ENCODE assay signal across 25 cellular contexts in genomic region chr20:36339646-36340592, GRCh38. TPM values are rescaled to one million over a fixed set of nuclear protein-coding genes. Genes with fewer than 3 reads are reported as not detected.
DNase-seq lines count a peak whose midpoint lies in the region; ATAC-seq, FAIRE-seq and TF ChIP-seq lines count a peak whose summit lies in the region.
"Had no signal": no experiment of that assay in that cellular context is flagged by ENCODE, and none has a peak within 500 bp of the region (broad histone marks: within the 10 kb centered on the region; RNA-seq: fewer than 3 reads in every experiment).

No MANE protein-coding gene starts in this region.

- no peak overlapping the region for H2AFZ ChIP-seq in neural progenitor cell (replicated peaks)
- H2AFZ ChIP-seq: hepatocyte, PC-9 had no signal

- CTCF ChIA-PET in activated CD4-positive, alpha-beta T cell treated with anti-CD3 and anti-CD28 coated beads, Interleukin-2, amount 10 ng/mL, durations not matched to agents 7 days and 5 days (lab: Charles Lee), result no interaction called here
- CTCF ChIA-PET in HEK293T (lab: Yijun Ruan, JAX), result no interaction called here

- H3K4me1 ChIP-seq in neural progenitor cell, result no peaks in the 10 kb centered on the region
- H3K4me1 ChIP-seq in pancreas, result no peaks in the 10 kb centered on the region
- H3K4me1 ChIP-seq: A549, Caco-2, foreskin keratinocyte, HAP-1, upper lobe of left lung had no signal

- H3K79me2 ChIP-seq in neural progenitor cell (ENCODE audit: low read depth), result no peaks in the 10 kb centered on the region
- H3K79me2 ChIP-seq: hepatocyte had no signal

- no peak overlapping the region for H3K27ac ChIP-seq in neural progenitor cell
- no peak overlapping the region for H3K27ac ChIP-seq in pancreas
- H3K27ac ChIP-seq: A549, foreskin keratinocyte, hepatocyte, PC-9, upper lobe of left lung had no signal

- no peaks in the 10 kb centered on the region for H3F3A ChIP-seq in neural progenitor cell (ENCODE audit: low read depth)

- H3K36me3 Mint-ChIP-seq in activated CD4-positive, alpha-beta T cell treated with anti-CD3 and anti-CD28 coated beads, Interleukin-2, amount 10 ng/mL, durations not matched to agents 7 days and 5 days (ENCODE audit: low read depth), result no peaks in the 10 kb centered on the region
- no peaks in the 10 kb centered on the region for H3K36me3 Mint-ChIP-seq in activated T-helper 17 cell treated with anti-CD3 and anti-CD28 coated beads, Interleukin-2, amount 50 U/mL, for 72 hours (ENCODE audit: low read depth)
- H3K36me3 Mint-ChIP-seq in neural progenitor cell, result no peaks in the 10 kb centered on the region
- H3K36me3 Mint-ChIP-seq: activated naive CD8-positive, alpha-beta T cell treated with anti-CD3 and anti-CD28 coated beads, Interleukin-2, amount 10 ng/mL, durations not matched to agents 7 days and 5 days had no signal

- H4K20me1 ChIP-seq in neural progenitor cell (ENCODE audit: low read depth), result peaks cover 21% of the 10 kb centered on the region

- H3K9ac ChIP-seq in neural progenitor cell, result no peak overlapping the region

- 60 to 66% methylated on average over 24 of the region's 24 CpGs for WGBS in pancreas, 2 donors

- H3K4me3 ChIP-seq in neural progenitor cell (no peak overlapping the region), pancreas (no peak overlapping the region)
- H3K4me3 ChIP-seq: A549, HAP-1, hepatocyte, lung, MG63, PC-9, upper lobe of left lung had no signal

- no peak overlapping the region for H3K4me3 Mint-ChIP-seq in activated CD4-positive, alpha-beta T cell treated with anti-CD3 and anti-CD28 coated beads, Interleukin-2, amount 10 ng/mL, durations not matched to agents 7 days and 5 days
- no peak overlapping the region for H3K4me3 Mint-ChIP-seq in activated T-helper 17 cell treated with anti-CD3 and anti-CD28 coated beads, Interleukin-2, amount 50 U/mL, for 72 hours
- no peak overlapping the region for H3K4me3 Mint-ChIP-seq in neural progenitor cell
- H3K4me3 Mint-ChIP-seq: activated naive CD8-positive, alpha-beta T cell treated with anti-CD3 and anti-CD28 coated beads, Interleukin-2, amount 10 ng/mL, durations not matched to agents 7 days and 5 days; neural crest cell had no signal

- intact Hi-C loops in pancreas (cut with DNase I), result no loop called here

- no peaks in the 10 kb centered on the region for H3K4me1 Mint-ChIP-seq in activated CD4-positive, alpha-beta T cell treated with anti-CD3 and anti-CD28 coated beads, Interleukin-2, amount 10 ng/mL, durations not matched to agents 7 days and 5 days
- H3K4me1 Mint-ChIP-seq in activated T-helper 17 cell treated with anti-CD3 and anti-CD28 coated beads, Interleukin-2, amount 50 U/mL, for 72 hours, result no peaks in the 10 kb centered on the region
- H3K4me1 Mint-ChIP-seq in neural progenitor cell, result peaks cover 12% of the 10 kb centered on the region
- H3K4me1 Mint-ChIP-seq: activated naive CD8-positive, alpha-beta T cell treated with anti-CD3 and anti-CD28 coated beads, Interleukin-2, amount 10 ng/mL, durations not matched to agents 7 days and 5 days had no signal

- DNase-seq in activated CD4-positive, alpha-beta T cell treated with anti-CD3 and anti-CD28 coated beads, Interleukin-2, amount 50 U/mL, for 48 hours, result peak; percentile 8 to 28
- DNase-seq in activated CD4-positive, alpha-beta T cell treated with anti-CD3 and anti-CD28 coated beads, Interleukin-2, amount 10 ng/mL, durations not matched to agents 7 days and 5 days, result no peak
- DNase-seq in Daoy (ENCODE audit: low read depth), result peak; percentile 25
- DNase-seq in neural progenitor cell (ENCODE audit: low spot score), result no peak
- no peak for DNase-seq in HEK293T (ENCODE audit: extremely low spot score)
- DNase-seq in GM19238 (ENCODE audit: insufficient read length, low spot score), result no peak
- DNase-seq in pancreas, result no peak
- DNase-seq: activated naive CD8-positive, alpha-beta T cell treated with anti-CD3 and anti-CD28 coated beads, Interleukin-2, amount 10 ng/mL, durations not matched to agents 7 days and 5 days; effector CD4-positive, alpha-beta T cell; EL; erythroblast; foreskin keratinocyte; MG63; NCI-H1436; NCI-H2107; NCI-H510A; PC-9; upper lobe of left lung had no signal

- no peak for FAIRE-seq in pancreas (lab: Jason Lieb, UNC)
- FAIRE-seq: A549 had no signal

- H3K27ac Mint-ChIP-seq in activated CD4-positive, alpha-beta T cell treated with anti-CD3 and anti-CD28 coated beads, Interleukin-2, amount 10 ng/mL, durations not matched to agents 7 days and 5 days, result no peak overlapping the region
- no peak overlapping the region for H3K27ac Mint-ChIP-seq in activated T-helper 17 cell treated with anti-CD3 and anti-CD28 coated beads, Interleukin-2, amount 50 U/mL, for 72 hours
- H3K27ac Mint-ChIP-seq in neural progenitor cell, result peak overlapping the region; percentile 78
- H3K27ac Mint-ChIP-seq: activated naive CD8-positive, alpha-beta T cell treated with anti-CD3 and anti-CD28 coated beads, Interleukin-2, amount 10 ng/mL, durations not matched to agents 7 days and 5 days had no signal

- POLR2A ChIA-PET in activated CD4-positive, alpha-beta T cell treated with anti-CD3 and anti-CD28 coated beads, Interleukin-2, amount 10 ng/mL, durations not matched to agents 7 days and 5 days (lab: Charles Lee), result no interaction called here
- POLR2A ChIA-PET in HEK293T (lab: Yijun Ruan, JAX), result no interaction called here

- no peaks in the 10 kb centered on the region for H3K27me3 Mint-ChIP-seq in activated CD4-positive, alpha-beta T cell treated with anti-CD3 and anti-CD28 coated beads, Interleukin-2, amount 10 ng/mL, durations not matched to agents 7 days and 5 days
- H3K27me3 Mint-ChIP-seq in activated T-helper 17 cell treated with anti-CD3 and anti-CD28 coated beads, Interleukin-2, amount 50 U/mL, for 72 hours, result peaks cover 34% of the 10 kb centered on the region
- H3K27me3 Mint-ChIP-seq in neural progenitor cell (ENCODE audit: insufficient read depth, low read depth), result peaks cover 14% of the 10 kb centered on the region

- no peaks in the 10 kb centered on the region for H3K9me3 Mint-ChIP-seq in activated CD4-positive, alpha-beta T cell treated with anti-CD3 and anti-CD28 coated beads, Interleukin-2, amount 10 ng/mL, durations not matched to agents 7 days and 5 days
- H3K9me3 Mint-ChIP-seq in activated T-helper 17 cell treated with anti-CD3 and anti-CD28 coated beads, Interleukin-2, amount 50 U/mL, for 72 hours, result no peaks in the 10 kb centered on the region
- H3K9me3 Mint-ChIP-seq in neural progenitor cell, result no peaks in the 10 kb centered on the region
- H3K9me3 Mint-ChIP-seq: activated naive CD8-positive, alpha-beta T cell treated with anti-CD3 and anti-CD28 coated beads, Interleukin-2, amount 10 ng/mL, durations not matched to agents 7 days and 5 days; neural crest cell had no signal

- ATAC-seq in activated T-helper 17 cell treated with anti-CD3 and anti-CD28 coated beads, Interleukin-2, amount 50 U/mL, for 72 hours (replicated peaks), result peak; percentile 45
- no peak for ATAC-seq in pancreas
- ATAC-seq: A549, foreskin keratinocyte had no signal

- no peak for TF ChIP-seq CTCF in neural progenitor cell (IDR thresholded peaks at IDR 0.05)
- TF ChIP-seq CTCF in pancreas (IDR thresholded peaks at IDR 0.05), result no peak

- H3K4me2 ChIP-seq in neural progenitor cell, result no peak overlapping the region
- H3K4me2 ChIP-seq: A549, hepatocyte, PC-9 had no signal

- H3K27me3 ChIP-seq in neural progenitor cell (no peaks in the 10 kb centered on the region), pancreas (no peaks in the 10 kb centered on the region)
- H3K27me3 ChIP-seq: upper lobe of left lung had no signal

- no peaks in the 10 kb centered on the region for H3K9me3 ChIP-seq in neural progenitor cell (ENCODE audit: low read depth)
- H3K9me3 ChIP-seq in pancreas, result no peaks in the 10 kb centered on the region
- H3K9me3 ChIP-seq: A549, Caco-2, HAP-1, MG63, upper lobe of left lung had no signal

- H3K36me3 ChIP-seq in neural progenitor cell (no peaks in the 10 kb centered on the region), pancreas (no peaks in the 10 kb centered on the region)
- H3K36me3 ChIP-seq: HAP-1, MG63, upper lobe of left lung had no signal

TF ChIP-seq in HEK293T, 16 proteins besides CTCF, POLR2A, EP300 and RAD21:
- no peak for TF ChIP-seq LEF1 (IDR thresholded peaks at IDR 0.05; ENCODE audit: borderline replicate concordance)
TF ChIP-seq in HEK293T: peak in this region for 0.

RNA-seq across cellular contexts. Expression of gene DLGAP4, which starts 33.8 kb away (rescaled TPM):
- 10 to 100 TPM; 26.2 to 29.5 TPM for total RNA-seq in activated CD4-positive, alpha-beta T cell treated with anti-CD3 and anti-CD28 coated beads, Interleukin-2, amount 10 ng/mL, durations not matched to agents 7 days and 5 days
- 12.9 and 17.2 TPM in 2 replicates for total RNA-seq in Daoy (2014; rRNA removed; shearing (Covaris generic))
- 10 to 100 TPM; 34.8 to 83.7 TPM for total RNA-seq in activated T-helper 17 cell treated with anti-CD3 and anti-CD28 coated beads, Interleukin-2, amount 50 U/mL, for 72 hours
- total RNA-seq in neural progenitor cell (ENCODE audit: low replicate concordance), result 21.7 and 74.5 TPM in 2 replicates
- total RNA-seq in pancreas, result 10 to 100 TPM; 28.6 to 46.8 (median 39.2) TPM
- polyA plus RNA-seq in pancreas, result 10 to 100 TPM; 44.1 to 49.5 TPM

Comparison
In these comparisons a context has a peak if more than half of its experiments do, and no peak if none do; other contexts are left out.
1. DNase-seq: peak in activated CD4-positive, alpha-beta T cell treated with anti-CD3 and anti-CD28 coated beads, Interleukin-2, amount 50 U/mL, for 48 hours (2 of 2) and Daoy (single experiment); none in activated CD4-positive, alpha-beta T cell treated with anti-CD3 and anti-CD28 coated beads, Interleukin-2, amount 10 ng/mL, durations not matched to agents 7 days and 5 days (single experiment), neural progenitor cell (single experiment), HEK293T (single experiment), GM19238 (single experiment) and pancreas (0 of 6).